20 cellular contexts compared by ENCODE assay signal in the genomic region with DNA sequence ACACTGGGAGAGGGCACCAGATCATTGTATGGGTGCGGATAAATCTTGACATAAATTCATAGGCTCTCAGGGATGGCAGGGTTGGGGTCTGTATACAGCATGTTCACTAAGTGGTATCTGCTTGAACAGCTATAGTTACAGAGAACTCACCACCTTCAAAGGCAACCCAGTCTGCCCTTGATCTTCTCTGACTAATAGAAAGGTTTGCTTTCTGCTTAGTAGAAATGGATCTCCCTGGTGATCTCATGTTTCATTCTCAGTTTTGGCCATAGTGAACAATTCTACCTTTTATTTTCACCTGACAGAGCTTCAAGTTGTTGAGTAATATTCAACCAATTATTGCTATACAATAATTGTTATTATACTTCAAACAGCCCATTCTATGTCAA. TPM values are rescaled to one million over a fixed set of nuclear protein-coding genes. Genes with fewer than 3 reads are reported as not detected.
A peak's percentile ranks its signal among the peaks of the same experiment; 100 is the strongest.
DNase-seq lines count a peak whose midpoint lies in the region; ATAC-seq and TF ChIP-seq lines count a peak whose summit lies in the region.
"Had no signal": no experiment of that assay in that cellular context is flagged by ENCODE, and none has a peak within 500 bp of the region (broad histone marks: within the 10 kb centered on the region; RNA-seq: fewer than 3 reads in every experiment).

No MANE protein-coding gene starts in this region.

- no peak overlapping the region for H3K4me3 ChIP-seq in gastroesophageal sphincter
- H3K4me3 ChIP-seq: BLaER1, GM23338, heart right ventricle, lower lobe of right lung, SJCRH30, transverse colon had no signal

- TF ChIP-seq CTCF in gastroesophageal sphincter (IDR thresholded peaks at IDR 0.05): no peak

- H3K36me3 ChIP-seq in gastroesophageal sphincter: no peaks in the 10 kb centered on the region
- H3K36me3 ChIP-seq: BLaER1, heart right ventricle, lower lobe of right lung, SJCRH30, transverse colon had no signal

- DNase-seq in DMS53 (lab: John Stamatoyannopoulos, UW) (peak; percentile 0), DMS53 treated with DMSO at 0.1 percent for 48 hours (lab: John Stamatoyannopoulos, UW; ENCODE audit: unreplicated experiment) (no peak), GF-D8 (lab: John Stamatoyannopoulos, UW) (no peak)
- no peak for DNase-seq in stimulated activated naive CD4-positive, alpha-beta T cell (lab: John Stamatoyannopoulos, UW)
- DNase-seq: activated gamma-delta T cell treated with Interleukin-2 at 50 U/mL for 16 hours, GDM1, heart right ventricle, lower lobe of right lung, NCI-H2171 treated with DMSO at 0.1 percent for 48 hours, NCI-H748 treated with DMSO at 0.1 percent for 48 hours, retina, SJCRH30, transverse colon had no signal

- WGBS in gastroesophageal sphincter (ENCODE audit: low coverage in 1 of 2), 2 donors: 85% methylated on average over 1 of the region's 1 CpG; no CpG with 5 or more reads in 1 of the 2 donors

- H3K9me3 ChIP-seq in gastroesophageal sphincter: no peaks in the 10 kb centered on the region
- H3K9me3 ChIP-seq: heart right ventricle, lower lobe of right lung, SJCRH30, transverse colon had no signal

- TF ChIP-seq POLR2A in gastroesophageal sphincter (IDR thresholded peaks at IDR 0.05): no peak

- no peak overlapping the region for H3K27ac ChIP-seq in gastroesophageal sphincter
- H3K27ac ChIP-seq: BLaER1, heart right ventricle, lower lobe of right lung, SJCRH30, transverse colon had no signal

- TF ChIP-seq EP300 in gastroesophageal sphincter (IDR thresholded peaks at IDR 0.05): no peak

- no peaks in the 10 kb centered on the region for H3K27me3 ChIP-seq in gastroesophageal sphincter
- H3K27me3 ChIP-seq: BLaER1, heart right ventricle, SJCRH30, transverse colon had no signal

- ATAC-seq in GM18867 (IDR thresholded peaks at IDR 0.05; ENCODE audit: unreplicated experiment): peak; percentile 45
- peak; percentile 56 for ATAC-seq in HG02610 (IDR thresholded peaks at IDR 0.05; ENCODE audit: unreplicated experiment)
- ATAC-seq in HG03565 (IDR thresholded peaks at IDR 0.05; ENCODE audit: unreplicated experiment): peak; percentile 50
- ATAC-seq in gastroesophageal sphincter: no peak
- ATAC-seq: stimulated activated memory B cell treated with anti-CD40 and anti-IgM and Interleukin-4, amounts not matched to agents 10 μg/mL and 1 μg/mL and 100 μg/mL, for 72 hours had no signal

- H3K4me1 ChIP-seq in gastroesophageal sphincter: peaks cover 0 to 5% (median 0%) of the 10 kb centered on the region in 3 donors
- H3K4me1 ChIP-seq: BLaER1, lower lobe of right lung, SJCRH30 had no signal

RNA-seq across cellular contexts. Expression of a gene that starts 32.4 kb away (rescaled TPM):
- total RNA-seq in gastroesophageal sphincter: 1 to 10 TPM; 1.2 to 2.4 (median 1.6) TPM
